8 cellular contexts compared by ENCODE assay signal in genomic region chr7:158827411-158828342, GRCh38. TPM values are rescaled to one million over a fixed set of nuclear protein-coding genes. Genes with fewer than 3 reads are reported as not detected.
DNase-seq lines count a peak whose midpoint lies in the region; ATAC-seq, FAIRE-seq and TF ChIP-seq lines count a peak whose summit lies in the region.

No MANE protein-coding gene starts in this region.

- peak overlapping the region; percentile 37 for H2AFZ ChIP-seq in K562 (ENCODE audit: low read depth, low read length)

- H3K4me3 ChIP-seq in DOHH2 (ENCODE audit: low read length), result peak overlapping the region; percentile 79
- H3K4me3 ChIP-seq in K562, result peak overlapping the region; percentile 67
- H3K4me3 ChIP-seq in urinary bladder (ENCODE audit: low read depth, low read length), result peak overlapping the region; percentile 97

- TF ChIP-seq RAD21 in K562 (CRISPR knock-in tag; conservative IDR thresholded peaks at IDR 0.05 in 1 of 2, IDR thresholded peaks at IDR 0.05 in 1 of 2), result no peak

- FAIRE-seq in K562 (lab: Jason Lieb, UNC), result no peak

- H4K20me1 ChIP-seq in DOHH2 (ENCODE audit: control insufficient read depth, insufficient read depth, low read depth, low read length), result peaks cover 9% of the 10 kb centered on the region; the same call in 1 of the 2 replicates
- peaks cover 14% of the 10 kb centered on the region; the same call in 1 of the 2 replicates for H4K20me1 ChIP-seq in K562 (replicated peaks; ENCODE audit: control insufficient read depth, insufficient read depth, low read length)

- H3K36me3 ChIP-seq in DOHH2 (ENCODE audit: control insufficient read depth, low read length) (peaks cover 4% of the 10 kb centered on the region; the same call in 1 of the 2 replicates), K562 (ENCODE audit: control insufficient read depth, insufficient read depth, low read length) (peaks cover 8% of the 10 kb centered on the region), urinary bladder (ENCODE audit: insufficient read depth) (no peaks in the 10 kb centered on the region)

- no peak for TF ChIP-seq POLR2A in K562 (conservative IDR thresholded peaks at IDR 0.05)

- no peak for ATAC-seq in K562
- no peak for ATAC-seq in GM21381 (IDR thresholded peaks at IDR 0.05; ENCODE audit: unreplicated experiment)

- H3K9me2 ChIP-seq in DOHH2 (replicated peaks; ENCODE audit: control insufficient read depth, low read length), result no peaks in the 10 kb centered on the region

- intact Hi-C loops in K562 (cut with micrococcal nuclease), result loop anchor here (2.0 kb wide), 3 partner anchors 87 to 131 kb away; partner anchors contain the start of gene NCAPG2

- in situ Hi-C loops in K562 (cut with MboI), result no loop called here

- H3K9ac ChIP-seq in K562 (ENCODE audit: insufficient read depth in 1 of 2, low read depth in 2 of 2, low read length in 2 of 2), result peak overlapping the region; percentile 86 to 99

- H3K4me1 ChIP-seq in DOHH2 (ENCODE audit: control insufficient read depth, low read length) (peaks cover 39% of the 10 kb centered on the region), K562 (replicated peaks in 1 of 2; ENCODE audit: control insufficient read depth in 2 of 2, insufficient read depth in 2 of 2, low read length in 2 of 2) (peaks cover 31 to 32% of the 10 kb centered on the region in 2 experiments), urinary bladder (ENCODE audit: insufficient read depth) (no peaks in the 10 kb centered on the region)

- TSS peak; percentile 68 for BruUV-seq in K562 (replicated peaks; lab: Mats Ljungman, UMichigan)

- H3F3A ChIP-seq in DOHH2 (ENCODE audit: control insufficient read depth, insufficient read depth), result peaks cover 12% of the 10 kb centered on the region

- no peaks in the 10 kb centered on the region for H3K9me3 ChIP-seq in DOHH2 (ENCODE audit: control insufficient read depth, insufficient read depth, low read length)
- H3K9me3 ChIP-seq in K562 (replicated peaks; ENCODE audit: control insufficient read depth, insufficient read depth, low read depth, low read length), result no peaks in the 10 kb centered on the region

- H3K27me3 ChIP-seq in DOHH2 (ENCODE audit: control insufficient read depth, low read length), result peaks cover 3% of the 10 kb centered on the region; the same call in 1 of the 2 replicates
- no peaks in the 10 kb centered on the region for H3K27me3 ChIP-seq in K562 (ENCODE audit: control insufficient read depth in 2 of 2, insufficient read depth in 2 of 2, low read length in 2 of 2)

- H3K79me2 ChIP-seq in DOHH2 (ENCODE audit: control insufficient read depth, low read length) (peaks cover 57% of the 10 kb centered on the region), K562 (ENCODE audit: control insufficient read depth, insufficient read depth, low read length) (peaks cover 64% of the 10 kb centered on the region)

- H3K9me1 ChIP-seq in K562 (ENCODE audit: control insufficient read depth, insufficient read depth, low read length), result no peaks in the 10 kb centered on the region

- CTCF ChIA-PET in K562 (lab: Yijun Ruan, JAX; ENCODE audit: low intra/inter-chr PET ratio), result no interaction called here

- H3K27ac ChIP-seq in DOHH2 (ENCODE audit: low read depth, low read length), result peak overlapping the region; percentile 55; the same call in 1 of the 2 replicates
- peak overlapping the region; percentile 98 for H3K27ac ChIP-seq in K562 (ENCODE audit: extremely low read depth, low read depth, low read length)
- peak overlapping the region; percentile 100 for H3K27ac ChIP-seq in urinary bladder (ENCODE audit: low read depth)

- DNase-seq in M059J (ENCODE audit: low read depth), result peak; percentile 45
- DNase-seq in K562 (ENCODE audit: extremely low read depth in 1 of 4, low spot score in 3 of 4), result peak; percentile 29 to 61 (median 48)
- DNase-seq in lung microvascular endothelial cell (ENCODE audit: low read depth in 2 of 2), result peak; percentile 46 to 62
- no peak for DNase-seq in hypothalamus (lab: John Stamatoyannopoulos, UW)
- DNase-seq in AG08395 (ENCODE audit: low spot score), result no peak

- H3K4me2 ChIP-seq in DOHH2 (ENCODE audit: low read length) (peak overlapping the region; percentile 91), K562 (ENCODE audit: insufficient read depth, low read length) (peak overlapping the region; percentile 81)

- POLR2A ChIA-PET in K562 (lab: Yijun Ruan, JAX), result interaction anchor here (0.9 to 1.6 kb wide), 4 partner anchors 9 to 31 kb away, joined by 3 to 11 read pairs (median 4); no protein-coding TSS in a partner anchor

- no peak; the same call in 1 of the 2 replicates for TF ChIP-seq EP300 in K562 (IDR thresholded peaks at IDR 0.05; ENCODE audit: low read length)

- TF ChIP-seq CTCF in DOHH2 (IDR thresholded peaks at IDR 0.05; ENCODE audit: low read depth, low read length, poor library complexity, severe bottlenecking) (no peak), K562 (IDR thresholded peaks at IDR 0.05 in 2 of 3, conservative IDR thresholded peaks at IDR 0.05 in 1 of 3; ENCODE audit: insufficient read depth in 2 of 3, low read depth in 1 of 3, low read length in 3 of 3) (no peak)

- WGBS in K562 (ENCODE audit: insufficient coverage, low coverage, missing lambda C conversion rate), result 23% methylated on average over 21 of the region's 21 CpGs
- WGBS in urinary bladder, result 18% methylated on average over 21 of the region's 21 CpGs

TF ChIP-seq in K562, 482 proteins besides CTCF, POLR2A, EP300 and RAD21 (continues in another document):
- TF ChIP-seq MTA3 (IDR thresholded peaks at IDR 0.05; ENCODE audit: borderline replicate concordance) (peak; percentile 44; the same call in 1 of the 2 replicates), ZNF449 (CRISPR knock-in tag; IDR thresholded peaks at IDR 0.05) (no peak), RBM14 (IDR thresholded peaks at IDR 0.05; ENCODE audit: borderline replicate concordance, insufficient read depth, low read depth, low read length) (no peak)

RNA-seq across cellular contexts. Expression of gene ESYT2, which starts 1.6 kb away (rescaled TPM):
- total RNA-seq in M059J (2014; rRNA removed; shearing (Covaris generic)), result 36.5 and 69.8 TPM in 2 replicates
- total RNA-seq in K562 (2011; cell fraction: chromatin; rRNA removed; ENCODE audit: low replicate concordance), result 111 and 160 TPM in 2 replicates
- 87.6 and 91.1 TPM in 2 replicates for total RNA-seq in K562 (2011; cell fraction: nucleolus; rRNA removed)
- 118 and 155 TPM in 2 replicates for total RNA-seq in K562 (2011; cell fraction: nucleoplasm; rRNA removed)
- total RNA-seq in K562 (2014; rRNA removed) (64.7 and 68.7 TPM in 2 replicates), K562 (2014; rRNA removed; fragmentation: Illumina TruSeq; extraction: Trizol) (70.9 and 72.5 TPM in 2 replicates), K562 (2015; rRNA removed; fragmentation: Illumina TruSeq; extraction: Trizol) (63.1 and 67.1 TPM in 2 replicates), K562 (2021) (62.4 and 67.5 TPM in 2 replicates), lung microvascular endothelial cell (32.9 and 42.7 TPM in 2 replicates), urinary bladder (106 TPM)
- polyA plus RNA-seq in K562 (2011; rRNA removed) (57.5 and 86.9 TPM in 2 replicates), K562 (2014; fragmentation: Illumina TruSeq; extraction: Trizol) (55.5 and 58.2 TPM in 2 replicates), K562 (2014; fragmentation: Nextera tagmentation; extraction: Ambion mirVana) (1 to 10 TPM; 5.8 to 8.3 TPM), K562 (2014; rRNA removed) (44.0 and 45.2 TPM in 2 replicates), urinary bladder (61.5 TPM)
- 44.1 and 45.9 TPM in 2 replicates for polyA plus RNA-seq in K562 (2011; cell fraction: cytosol; rRNA removed)
- polyA plus RNA-seq in K562 (2011; cell fraction: nucleus; rRNA removed), result 43.3 and 60.6 TPM in 2 replicates
- 47.5 and 54.2 TPM in 2 replicates for polyA plus RNA-seq in K562 (2012)
- 119 and 154 TPM in 2 replicates for polyA minus RNA-seq in K562 (2011; rRNA and poly(A)+ RNA removed)
- polyA minus RNA-seq in K562 (2011; cell fraction: cytosol; rRNA and poly(A)+ RNA removed), result 70.0 and 93.0 TPM in 2 replicates
- 35.4 and 43.4 TPM in 2 replicates for polyA minus RNA-seq in K562 (2011; cell fraction: nucleus; rRNA and poly(A)+ RNA removed)

RNA-seq across cellular contexts. Expression of gene DYNC2I1, which starts 28.7 kb away (rescaled TPM):
- total RNA-seq in M059J (2014; rRNA removed; shearing (Covaris generic)), result 2.4 and 6.1 TPM in 2 replicates
- total RNA-seq in K562 (2011; cell fraction: chromatin; rRNA removed; ENCODE audit: low replicate concordance), result 95.4 and 308 TPM in 2 replicates
- 44.7 and 52.6 TPM in 2 replicates for total RNA-seq in K562 (2011; cell fraction: nucleolus; rRNA removed)
- 111 and 142 TPM in 2 replicates for total RNA-seq in K562 (2011; cell fraction: nucleoplasm; rRNA removed)
- total RNA-seq in K562 (2014; rRNA removed) (24.7 and 28.3 TPM in 2 replicates), K562 (2014; rRNA removed; fragmentation: Illumina TruSeq; extraction: Trizol) (21.9 and 24.0 TPM in 2 replicates), K562 (2015; rRNA removed; fragmentation: Illumina TruSeq; extraction: Trizol) (17.7 and 20.6 TPM in 2 replicates), K562 (2021) (23.1 and 27.1 TPM in 2 replicates), lung microvascular endothelial cell (2.6 and 4.0 TPM in 2 replicates), urinary bladder (17.3 TPM)
- polyA plus RNA-seq in K562 (2011; rRNA removed) (33.3 and 37.9 TPM in 2 replicates), K562 (2014; fragmentation: Illumina TruSeq; extraction: Trizol) (20.3 and 36.5 TPM in 2 replicates), K562 (2014; fragmentation: Nextera tagmentation; extraction: Ambion mirVana) (1 to 10 TPM; 1.3 to 1.6 TPM), K562 (2014; rRNA removed) (39.3 and 42.5 TPM in 2 replicates), urinary bladder (13.4 TPM)
- 44.5 and 61.9 TPM in 2 replicates for polyA plus RNA-seq in K562 (2011; cell fraction: cytosol; rRNA removed)
- 138 and 267 TPM in 2 replicates for polyA plus RNA-seq in K562 (2011; cell fraction: nucleus; rRNA removed)
- 27.1 and 46.7 TPM in 2 replicates for polyA plus RNA-seq in K562 (2012)
- 42.0 and 45.1 TPM in 2 replicates for polyA minus RNA-seq in K562 (2011; rRNA and poly(A)+ RNA removed)
- 20.7 and 21.2 TPM in 2 replicates for polyA minus RNA-seq in K562 (2011; cell fraction: cytosol; rRNA and poly(A)+ RNA removed)
- 40.8 and 41.6 TPM in 2 replicates for polyA minus RNA-seq in K562 (2011; cell fraction: nucleus; rRNA and poly(A)+ RNA removed)

Comparison
In these comparisons a context has a peak if more than half of its experiments do, and no peak if none do; other contexts are left out.
1. DNase-seq: peak in M059J (single experiment), K562 (4 of 4) and lung microvascular endothelial cell (2 of 2); none in hypothalamus (0 of 51) and AG08395 (single experiment).
2. Peak in every context shown above with its lines, with median percentiles within 50 percentile points of each other: H3K27ac ChIP-seq and H3K4me3 ChIP-seq.